ENCODE assay signal across 1 cellular context in genomic region chr3:53254190-53254809, GRCh38.
TF ChIP-seq lines count a peak whose summit lies in the region.

No MANE protein-coding gene starts in this region.

TF ChIP-seq in GM12878, 131 proteins besides CTCF, POLR2A, EP300 and RAD21 (continued from another document):
- TF ChIP-seq PRDM15 (CRISPR knock-in tag; IDR thresholded peaks at IDR 0.05): no peak
- TF ChIP-seq FOS (IDR thresholded peaks at IDR 0.05; ENCODE audit: borderline replicate concordance, extremely low read depth, insufficient read length): no peak
- TF ChIP-seq BMI1 (IDR thresholded peaks at IDR 0.05; ENCODE audit: borderline replicate concordance): no peak
- no peak for TF ChIP-seq NR2F1 (conservative IDR thresholded peaks at IDR 0.05)
